ENCODE assay signal across 10 cellular contexts in genomic region chr19:29098863-29099481, GRCh38.
DNase-seq lines count a peak whose midpoint lies in the region; ATAC-seq and TF ChIP-seq lines count a peak whose summit lies in the region.
"Had no signal": no experiment of that assay in that cellular context is flagged by ENCODE, and none has a peak within 500 bp of the region (broad histone marks: within the 10 kb centered on the region; RNA-seq: fewer than 3 reads in every experiment).

No MANE protein-coding gene starts in this region.

- no peak for ATAC-seq in HG02981 (IDR thresholded peaks at IDR 0.05; ENCODE audit: unreplicated experiment)
- no peak for ATAC-seq in stimulated activated memory B cell treated with anti-CD40 and anti-IgM and Interleukin-4, amounts not matched to agents 10 μg/mL and 1 μg/mL and 100 μg/mL, for 72 hours
- ATAC-seq: CD8-positive, alpha-beta T cell had no signal

- peaks cover 6% of the 10 kb centered on the region; the same call in 1 of the 2 replicates for H3F3A ChIP-seq in PC-9 (ENCODE audit: insufficient read depth, low read depth)

- no peak overlapping the region for H3K4me3 Mint-ChIP-seq in stimulated activated memory B cell treated with anti-CD40 and anti-IgM and Interleukin-4, amounts not matched to agents 10 μg/mL and 1 μg/mL and 100 μg/mL, for 72 hours
- H3K4me3 Mint-ChIP-seq: CD8-positive, alpha-beta T cell had no signal

- H3K9ac ChIP-seq in trophoblast cell (ENCODE audit: low read length), result no peak overlapping the region

- DNase-seq in AG09319 (ENCODE audit: extremely low read depth, low read depth), result peak; percentile 83
- peak; percentile 6 to 52 for DNase-seq in PC-9
- DNase-seq in fibroblast of pulmonary artery (ENCODE audit: low read depth), result peak; percentile 64
- DNase-seq in trophoblast cell, result peak; percentile 80 to 83
- DNase-seq in activated CD8-positive, alpha-beta memory T cell treated with anti-CD3 and anti-CD28 coated beads, Interleukin-2, amount 50 U/mL, for 48 hours, result no peak
- DNase-seq in T1000 (lab: John Stamatoyannopoulos, UW), result no peak
- DNase-seq: CD8-positive, alpha-beta T cell; NCI-H69 had no signal

- H3K4ac ChIP-seq in trophoblast cell (ENCODE audit: low read depth, low read length), result no peak overlapping the region

- H3K36me3 Mint-ChIP-seq in stimulated activated memory B cell treated with anti-CD40 and anti-IgM and Interleukin-4, amounts not matched to agents 10 μg/mL and 1 μg/mL and 100 μg/mL, for 72 hours, result no peaks in the 10 kb centered on the region
- H3K36me3 Mint-ChIP-seq: CD8-positive, alpha-beta T cell had no signal

- intact Hi-C loops in PC-9 (cut with micrococcal nuclease; ENCODE audit: unreplicated experiment), result no loop called here

- H3K18ac ChIP-seq in trophoblast cell (ENCODE audit: low read length), result no peak overlapping the region

- H3K27me3 Mint-ChIP-seq in stimulated activated memory B cell treated with anti-CD40 and anti-IgM and Interleukin-4, amounts not matched to agents 10 μg/mL and 1 μg/mL and 100 μg/mL, for 72 hours, result no peaks in the 10 kb centered on the region

- no peak overlapping the region for H2BK12ac ChIP-seq in trophoblast cell (ENCODE audit: low read length)

- H3K4me1 ChIP-seq in PC-9 (replicated peaks; ENCODE audit: insufficient read depth), result no peaks in the 10 kb centered on the region; the same call in 1 of the 2 replicates
- no peaks in the 10 kb centered on the region for H3K4me1 ChIP-seq in trophoblast cell (ENCODE audit: control insufficient read depth in 1 of 2, insufficient read depth in 2 of 2, low read length in 2 of 2)

- no TSS peak for BruUV-seq in PC-9 (replicated peaks; lab: Mats Ljungman, UMichigan)

- H3K9me3 ChIP-seq in PC-9 (ENCODE audit: insufficient read depth, low read depth) (no peaks in the 10 kb centered on the region), trophoblast cell (ENCODE audit: insufficient read depth, low read depth, low read length) (peaks cover 3% of the 10 kb centered on the region)

- WGBS in trophoblast cell (ENCODE audit: extremely low coverage, insufficient coverage, insufficient read length), result no CpG with 5 or more reads among the region's 10 CpGs

- no peaks in the 10 kb centered on the region for H3K79me1 ChIP-seq in trophoblast cell (ENCODE audit: low read length)

- POLR2A ChIA-PET in PC-9 (lab: Charles Lee; ENCODE audit: unreplicated experiment), result no interaction called here

- H2BK120ac ChIP-seq in trophoblast cell (ENCODE audit: insufficient read depth, low read length, poor library complexity), result no peak overlapping the region

- H3K79me2 ChIP-seq in PC-9 (ENCODE audit: low read depth) (no peaks in the 10 kb centered on the region), trophoblast cell (ENCODE audit: control insufficient read depth, insufficient read depth, low read length, poor library complexity) (no peaks in the 10 kb centered on the region)

- no peaks in the 10 kb centered on the region for H4K20me1 ChIP-seq in PC-9 (ENCODE audit: insufficient read depth)

- H4K8ac ChIP-seq in trophoblast cell (ENCODE audit: low read depth, low read length), result no peak overlapping the region

- H3K27ac Mint-ChIP-seq in stimulated activated memory B cell treated with anti-CD40 and anti-IgM and Interleukin-4, amounts not matched to agents 10 μg/mL and 1 μg/mL and 100 μg/mL, for 72 hours, result no peak overlapping the region
- H3K27ac Mint-ChIP-seq: CD8-positive, alpha-beta T cell had no signal

- peaks cover 3% of the 10 kb centered on the region for H3K9me3 Mint-ChIP-seq in stimulated activated memory B cell treated with anti-CD40 and anti-IgM and Interleukin-4, amounts not matched to agents 10 μg/mL and 1 μg/mL and 100 μg/mL, for 72 hours
- H3K9me3 Mint-ChIP-seq: CD8-positive, alpha-beta T cell had no signal

- CTCF ChIA-PET in PC-9 (lab: Charles Lee), result no interaction called here

- no peak for TF ChIP-seq CTCF in AG09319 (IDR thresholded peaks at IDR 0.05; ENCODE audit: low read depth, low read length)
- TF ChIP-seq CTCF in PC-9 (conservative IDR thresholded peaks at IDR 0.05), result no peak
- TF ChIP-seq CTCF in fibroblast of pulmonary artery (IDR thresholded peaks at IDR 0.05; ENCODE audit: low read length, missing control alignments), result no peak

- H3K4me1 Mint-ChIP-seq in stimulated activated memory B cell treated with anti-CD40 and anti-IgM and Interleukin-4, amounts not matched to agents 10 μg/mL and 1 μg/mL and 100 μg/mL, for 72 hours, result no peaks in the 10 kb centered on the region

- no peak overlapping the region for H3K27ac ChIP-seq in PC-9
- H3K27ac ChIP-seq in trophoblast cell (ENCODE audit: low read depth, low read length), result no peak overlapping the region

- no peaks in the 10 kb centered on the region for H3K9me2 ChIP-seq in PC-9 (ENCODE audit: insufficient read depth)

- H2BK5ac ChIP-seq in trophoblast cell (ENCODE audit: low read depth, low read length, poor library complexity), result no peak overlapping the region

- no peak overlapping the region for H3K14ac ChIP-seq in trophoblast cell (ENCODE audit: low read length)

- H4K91ac ChIP-seq in trophoblast cell (ENCODE audit: low read depth, low read length), result no peak overlapping the region

- H2AK5ac ChIP-seq in trophoblast cell (ENCODE audit: low read length), result no peak overlapping the region

- H3K4me2 ChIP-seq in PC-9, result peak overlapping the region; percentile 17; the same call in 1 of the 2 replicates
- no peak overlapping the region for H3K4me2 ChIP-seq in trophoblast cell (ENCODE audit: low read length)

- H3K27me3 ChIP-seq in PC-9 (ENCODE audit: insufficient read depth, low read depth), result peaks cover 21% of the 10 kb centered on the region
- no peaks in the 10 kb centered on the region for H3K27me3 ChIP-seq in trophoblast cell (ENCODE audit: insufficient read depth, low read length)

- H2AFZ ChIP-seq in PC-9 (no peak overlapping the region), trophoblast cell (ENCODE audit: insufficient read depth, low read length, poor library complexity) (no peak overlapping the region)

- H3K36me3 ChIP-seq in PC-9 (ENCODE audit: low read depth) (no peaks in the 10 kb centered on the region), trophoblast cell (ENCODE audit: control insufficient read depth in 1 of 2, insufficient read depth in 2 of 2, low read length in 2 of 2) (no peaks in the 10 kb centered on the region)

- no peak overlapping the region for H3K23ac ChIP-seq in trophoblast cell (ENCODE audit: low read length)

- no peak overlapping the region for H4K12ac ChIP-seq in trophoblast cell (ENCODE audit: low read depth, low read length)

- H3K4me3 ChIP-seq in PC-9 (no peak overlapping the region), fibroblast of pulmonary artery (replicated peaks; ENCODE audit: low read depth, low read length) (no peak overlapping the region), trophoblast cell (ENCODE audit: low read depth, low read length) (no peak overlapping the region)

Comparison
In these comparisons a context has a peak if more than half of its experiments do, and no peak if none do; other contexts are left out.
1. DNase-seq: peak in AG09319 (single experiment), PC-9 (2 of 2), fibroblast of pulmonary artery (single experiment) and trophoblast cell (2 of 2); none in activated CD8-positive, alpha-beta memory T cell treated with anti-CD3 and anti-CD28 coated beads, Interleukin-2, amount 50 U/mL, for 48 hours (single experiment) and T1000 (single experiment).